9 cellular contexts compared by ENCODE assay signal in the genomic region with DNA sequence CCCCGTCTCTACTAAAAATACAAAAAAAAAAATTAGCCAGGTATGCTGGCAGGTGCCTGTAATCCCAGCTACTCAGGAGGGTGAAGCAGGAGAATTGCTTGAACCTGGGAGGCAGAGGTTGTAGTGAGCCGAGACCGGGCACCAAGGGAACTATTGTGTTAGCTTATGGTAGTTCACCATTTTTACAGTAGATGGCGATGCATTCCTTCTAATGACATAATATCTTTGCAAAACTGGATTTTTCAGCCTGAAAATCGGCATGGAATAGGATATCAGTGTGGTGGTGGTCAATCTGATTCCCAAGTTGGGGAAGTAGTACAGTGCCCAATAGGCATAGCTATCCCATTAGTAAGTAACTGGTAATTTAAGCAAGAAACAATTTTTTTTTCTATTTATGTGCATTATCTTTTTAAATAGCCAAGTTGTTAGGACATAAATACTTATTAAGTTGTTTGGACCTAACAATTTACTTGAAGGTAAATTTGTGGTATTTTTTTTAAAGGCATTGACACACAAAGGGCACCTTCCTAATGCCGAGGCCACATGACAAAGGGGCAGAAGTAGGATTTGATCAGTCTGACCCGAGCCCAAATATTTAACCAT. TPM values are rescaled to one million over a fixed set of nuclear protein-coding genes. Genes with fewer than 3 reads are reported as not detected.
DNase-seq lines count a peak whose midpoint lies in the region; ATAC-seq and TF ChIP-seq lines count a peak whose summit lies in the region.
"Had no signal": no experiment of that assay in that cellular context is flagged by ENCODE, and none has a peak within 500 bp of the region (broad histone marks: within the 10 kb centered on the region; RNA-seq: fewer than 3 reads in every experiment).

No MANE protein-coding gene starts in this region.

- H3K27me3 ChIP-seq in HL-60 (ENCODE audit: insufficient read depth, poor library complexity, severe bottlenecking) (no peaks in the 10 kb centered on the region), OCI-LY1 (ENCODE audit: insufficient read depth, low read length) (no peaks in the 10 kb centered on the region; the same call in 1 of the 2 replicates), lower lobe of right lung (ENCODE audit: low read depth) (peaks cover 6% of the 10 kb centered on the region), vagina (no peaks in the 10 kb centered on the region)

- H4K20me1 ChIP-seq in OCI-LY1 (ENCODE audit: insufficient read depth, low read length) = no peaks in the 10 kb centered on the region

- H3K27me3 Mint-ChIP-seq in activated T-cell treated with anti-CD3 and anti-CD28 coated beads, Interleukin-2, amount 50 U/mL, for 72 hours (ENCODE audit: low read depth) = peaks cover 16% of the 10 kb centered on the region
- peaks cover 14% of the 10 kb centered on the region for H3K27me3 Mint-ChIP-seq in activated T-cell treated with anti-CD3 and anti-CD28 coated beads, Interleukin-2, amount 50 U/mL, for 24 hours
- H3K27me3 Mint-ChIP-seq: activated naive CD4-positive, alpha-beta T cell treated with anti-CD3 and anti-CD28 coated beads, Interleukin-2, amount 50 U/mL, for 24 hours had no signal

- H3K36me3 Mint-ChIP-seq in activated T-cell treated with anti-CD3 and anti-CD28 coated beads, Interleukin-2, amount 50 U/mL, for 72 hours (ENCODE audit: insufficient read depth in 2 of 2) = no peaks in the 10 kb centered on the region
- no peaks in the 10 kb centered on the region for H3K36me3 Mint-ChIP-seq in activated T-cell treated with anti-CD3 and anti-CD28 coated beads, Interleukin-2, amount 50 U/mL, for 24 hours (ENCODE audit: low read depth)
- H3K36me3 Mint-ChIP-seq: activated naive CD4-positive, alpha-beta T cell treated with anti-CD3 and anti-CD28 coated beads, Interleukin-2, amount 50 U/mL, for 24 hours had no signal

- H3F3A ChIP-seq in OCI-LY1 (ENCODE audit: insufficient read depth, low read length) = no peaks in the 10 kb centered on the region

- H3K27ac Mint-ChIP-seq in activated T-cell treated with anti-CD3 and anti-CD28 coated beads, Interleukin-2, amount 50 U/mL, for 72 hours = no peak overlapping the region
- no peak overlapping the region for H3K27ac Mint-ChIP-seq in activated T-cell treated with anti-CD3 and anti-CD28 coated beads, Interleukin-2, amount 50 U/mL, for 24 hours
- H3K27ac Mint-ChIP-seq: activated naive CD4-positive, alpha-beta T cell treated with anti-CD3 and anti-CD28 coated beads, Interleukin-2, amount 50 U/mL, for 24 hours had no signal

- intact Hi-C loops in lower lobe of right lung (cut with DNase I) = loop anchor here (5.0 kb wide), 1 partner anchor 35 kb away; no protein-coding TSS in a partner anchor
- intact Hi-C loops in vagina (cut with DNase I) = no loop called here

- no peak for DNase-seq in activated T-cell treated with anti-CD3 and anti-CD28 coated beads, Interleukin-2, amount 50 U/mL, for 72 hours
- no peak for DNase-seq in activated T-cell treated with anti-CD3 and anti-CD28 coated beads, Interleukin-2, amount 50 U/mL, for 24 hours
- DNase-seq in HL-60 (ENCODE audit: low read depth in 1 of 2, low spot score in 1 of 2) (peak in 1 of 2 experiments; percentile 51), choroid plexus epithelial cell (ENCODE audit: low read depth) (peak; percentile 77), lower lobe of right lung (no peak), vagina (ENCODE audit: extremely low spot score in 2 of 2) (no peak), GM19238 (ENCODE audit: insufficient read length, low spot score) (no peak)

- H3K27ac ChIP-seq in HL-60 (replicated peaks) = no peak overlapping the region
- H3K27ac ChIP-seq in OCI-LY1 (ENCODE audit: low read depth, low read length, poor library complexity, severe bottlenecking) = no peak overlapping the region
- H3K27ac ChIP-seq in lower lobe of right lung = no peak overlapping the region
- no peak overlapping the region for H3K27ac ChIP-seq in vagina

- no peak overlapping the region for H2AFZ ChIP-seq in OCI-LY1 (ENCODE audit: low read length)

- H3K4me3 ChIP-seq in HL-60 (replicated peaks; ENCODE audit: insufficient read depth, low read length) (no peak overlapping the region), OCI-LY1 (ENCODE audit: low read depth, low read length, poor library complexity, severe bottlenecking) (no peak overlapping the region), choroid plexus epithelial cell (ENCODE audit: low read depth, low read length) (no peak overlapping the region), lower lobe of right lung (no peak overlapping the region), vagina (no peak overlapping the region)

- no peaks in the 10 kb centered on the region for H3K36me3 ChIP-seq in OCI-LY1 (ENCODE audit: insufficient read depth, low read length)
- H3K36me3 ChIP-seq in lower lobe of right lung = no peaks in the 10 kb centered on the region
- H3K36me3 ChIP-seq in vagina = no peaks in the 10 kb centered on the region

- H3K4me1 ChIP-seq in OCI-LY1 (ENCODE audit: insufficient read depth, low read length, severe bottlenecking) (no peaks in the 10 kb centered on the region), lower lobe of right lung (no peaks in the 10 kb centered on the region), vagina (no peaks in the 10 kb centered on the region)

- TF ChIP-seq POLR2A in vagina (IDR thresholded peaks at IDR 0.05) = no peak

- TF ChIP-seq CTCF in HL-60 (IDR thresholded peaks at IDR 0.05; ENCODE audit: insufficient read depth, low read length) = peak; percentile 50
- peak; percentile 95 for TF ChIP-seq CTCF in OCI-LY1 (IDR thresholded peaks at IDR 0.05; ENCODE audit: low read length)
- peak; percentile 65 for TF ChIP-seq CTCF in choroid plexus epithelial cell (conservative IDR thresholded peaks at IDR 0.05; ENCODE audit: low read depth, low read length)
- TF ChIP-seq CTCF in lower lobe of right lung (IDR thresholded peaks at IDR 0.05) = peak; percentile 84
- peak; percentile 73 to 92 (median 91) for TF ChIP-seq CTCF in vagina (IDR thresholded peaks at IDR 0.05)

- no peaks in the 10 kb centered on the region for H3K9me3 Mint-ChIP-seq in activated T-cell treated with anti-CD3 and anti-CD28 coated beads, Interleukin-2, amount 50 U/mL, for 72 hours
- H3K9me3 Mint-ChIP-seq in activated T-cell treated with anti-CD3 and anti-CD28 coated beads, Interleukin-2, amount 50 U/mL, for 24 hours = no peaks in the 10 kb centered on the region
- H3K9me3 Mint-ChIP-seq: activated naive CD4-positive, alpha-beta T cell treated with anti-CD3 and anti-CD28 coated beads, Interleukin-2, amount 50 U/mL, for 24 hours had no signal

- ATAC-seq in activated T-cell treated with anti-CD3 and anti-CD28 coated beads, Interleukin-2, amount 50 U/mL, for 72 hours (replicated peaks in 1 of 2) = peak; percentile 51 to 59
- ATAC-seq in lower lobe of right lung = peak; percentile 71 to 83

- H3K9me3 ChIP-seq in OCI-LY1 (ENCODE audit: low read length) (no peaks in the 10 kb centered on the region), lower lobe of right lung (no peaks in the 10 kb centered on the region), vagina (no peaks in the 10 kb centered on the region)

- no peak overlapping the region for H3K4me2 ChIP-seq in OCI-LY1 (ENCODE audit: low read length)

- H3K79me2 ChIP-seq in OCI-LY1 (ENCODE audit: insufficient read depth, low read length) = no peaks in the 10 kb centered on the region

- no peak overlapping the region for H3K4me3 Mint-ChIP-seq in activated T-cell treated with anti-CD3 and anti-CD28 coated beads, Interleukin-2, amount 50 U/mL, for 72 hours
- no peak overlapping the region for H3K4me3 Mint-ChIP-seq in activated T-cell treated with anti-CD3 and anti-CD28 coated beads, Interleukin-2, amount 50 U/mL, for 24 hours
- H3K4me3 Mint-ChIP-seq: activated naive CD4-positive, alpha-beta T cell treated with anti-CD3 and anti-CD28 coated beads, Interleukin-2, amount 50 U/mL, for 24 hours had no signal

- H3K9me2 ChIP-seq in OCI-LY1 (ENCODE audit: low read depth, low read length) = no peaks in the 10 kb centered on the region

- no peak overlapping the region for H3K9ac ChIP-seq in OCI-LY1 (ENCODE audit: low read length)

- peaks cover 14% of the 10 kb centered on the region for H3K4me1 Mint-ChIP-seq in activated T-cell treated with anti-CD3 and anti-CD28 coated beads, Interleukin-2, amount 50 U/mL, for 72 hours (ENCODE audit: low read depth)
- H3K4me1 Mint-ChIP-seq in activated T-cell treated with anti-CD3 and anti-CD28 coated beads, Interleukin-2, amount 50 U/mL, for 24 hours (ENCODE audit: low read depth) = no peaks in the 10 kb centered on the region

RNA-seq across cellular contexts. Expression of a gene that starts 17.6 kb away (rescaled TPM):
- 10 to 100 TPM; 39.5 to 41.3 TPM for total RNA-seq in activated T-cell treated with anti-CD3 and anti-CD28 coated beads, Interleukin-2, amount 50 U/mL, for 72 hours
- 93.4 TPM for total RNA-seq in lower lobe of right lung
- 52.3 TPM for total RNA-seq in vagina

RNA-seq across cellular contexts. Expression of a gene that starts 28.3 kb away (rescaled TPM):
- 10 to 100 TPM; 42.7 to 59.9 TPM for total RNA-seq in activated T-cell treated with anti-CD3 and anti-CD28 coated beads, Interleukin-2, amount 50 U/mL, for 72 hours
- total RNA-seq in lower lobe of right lung (13.1 TPM), vagina (46.4 TPM)

RNA-seq across cellular contexts. Expression of a gene that starts 49.2 kb away (rescaled TPM):
- 10 to 100 TPM; 33.9 to 35.9 TPM for total RNA-seq in activated T-cell treated with anti-CD3 and anti-CD28 coated beads, Interleukin-2, amount 50 U/mL, for 72 hours
- total RNA-seq in lower lobe of right lung = 19.1 TPM
- 18.4 TPM for total RNA-seq in vagina
